ENCODE assay signal across 1 cellular context in the genomic region with DNA sequence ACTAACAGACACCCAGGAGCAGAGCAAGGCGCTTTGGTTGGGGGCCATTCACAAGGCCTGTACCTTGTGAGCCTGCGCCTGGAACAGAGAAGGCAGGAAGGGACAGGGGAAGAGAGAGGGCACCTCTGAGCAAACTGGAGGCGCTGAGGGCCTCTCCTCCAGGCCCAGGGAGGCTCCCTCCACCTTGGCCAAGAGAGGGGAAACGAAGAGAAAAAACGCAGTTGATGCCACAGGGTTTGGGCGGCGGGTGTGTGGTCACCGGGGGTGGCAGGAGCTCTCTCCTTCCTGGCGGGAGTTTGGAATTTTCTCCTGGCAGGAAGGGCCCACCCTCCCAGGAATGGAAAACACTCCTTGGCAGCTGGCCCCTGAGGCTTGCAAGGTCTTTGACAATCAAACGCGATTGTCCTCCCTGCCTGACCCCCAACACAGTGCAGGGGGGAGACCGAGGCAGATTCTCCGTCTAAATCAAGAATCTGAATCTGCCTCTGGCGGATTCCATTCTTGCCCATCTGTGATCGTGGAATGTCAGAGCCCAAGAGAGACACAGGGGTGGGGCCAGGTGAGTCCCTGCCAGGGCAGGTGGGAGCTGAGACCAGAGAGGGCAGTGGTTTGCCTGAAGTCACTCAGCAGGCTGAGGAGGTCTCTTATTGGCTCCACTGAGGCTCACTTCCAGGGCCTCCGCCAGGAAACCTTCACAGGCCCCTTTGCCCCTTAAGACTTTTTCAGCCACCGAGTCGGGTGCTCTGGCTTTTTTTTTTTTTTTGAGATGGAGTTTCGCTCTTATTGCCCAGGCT.
TF ChIP-seq lines count a peak whose summit lies in the region.

No MANE protein-coding gene starts in this region.

TF ChIP-seq in HCT116, 20 proteins besides CTCF, POLR2A, EP300 and RAD21:
- TF ChIP-seq EZH2phosphoT487 (IDR thresholded peaks at IDR 0.05; ENCODE audit: borderline replicate concordance) (no peak), POLR2AphosphoS5 (IDR thresholded peaks at IDR 0.05; ENCODE audit: low read depth, low read length) (no peak), ZFX (IDR thresholded peaks at IDR 0.05) (no peak), SIN3A (IDR thresholded peaks at IDR 0.05; ENCODE audit: low read depth) (no peak), SP1 (IDR thresholded peaks at IDR 0.05; ENCODE audit: low read depth) (no peak), EZH2 (IDR thresholded peaks at IDR 0.05) (no peak), ZNF274 (IDR thresholded peaks at IDR 0.05; ENCODE audit: low read depth, low read length) (no peak), FOSL1 (IDR thresholded peaks at IDR 0.05; ENCODE audit: low read depth) (no peak)
- TF ChIP-seq, protein P1, sequence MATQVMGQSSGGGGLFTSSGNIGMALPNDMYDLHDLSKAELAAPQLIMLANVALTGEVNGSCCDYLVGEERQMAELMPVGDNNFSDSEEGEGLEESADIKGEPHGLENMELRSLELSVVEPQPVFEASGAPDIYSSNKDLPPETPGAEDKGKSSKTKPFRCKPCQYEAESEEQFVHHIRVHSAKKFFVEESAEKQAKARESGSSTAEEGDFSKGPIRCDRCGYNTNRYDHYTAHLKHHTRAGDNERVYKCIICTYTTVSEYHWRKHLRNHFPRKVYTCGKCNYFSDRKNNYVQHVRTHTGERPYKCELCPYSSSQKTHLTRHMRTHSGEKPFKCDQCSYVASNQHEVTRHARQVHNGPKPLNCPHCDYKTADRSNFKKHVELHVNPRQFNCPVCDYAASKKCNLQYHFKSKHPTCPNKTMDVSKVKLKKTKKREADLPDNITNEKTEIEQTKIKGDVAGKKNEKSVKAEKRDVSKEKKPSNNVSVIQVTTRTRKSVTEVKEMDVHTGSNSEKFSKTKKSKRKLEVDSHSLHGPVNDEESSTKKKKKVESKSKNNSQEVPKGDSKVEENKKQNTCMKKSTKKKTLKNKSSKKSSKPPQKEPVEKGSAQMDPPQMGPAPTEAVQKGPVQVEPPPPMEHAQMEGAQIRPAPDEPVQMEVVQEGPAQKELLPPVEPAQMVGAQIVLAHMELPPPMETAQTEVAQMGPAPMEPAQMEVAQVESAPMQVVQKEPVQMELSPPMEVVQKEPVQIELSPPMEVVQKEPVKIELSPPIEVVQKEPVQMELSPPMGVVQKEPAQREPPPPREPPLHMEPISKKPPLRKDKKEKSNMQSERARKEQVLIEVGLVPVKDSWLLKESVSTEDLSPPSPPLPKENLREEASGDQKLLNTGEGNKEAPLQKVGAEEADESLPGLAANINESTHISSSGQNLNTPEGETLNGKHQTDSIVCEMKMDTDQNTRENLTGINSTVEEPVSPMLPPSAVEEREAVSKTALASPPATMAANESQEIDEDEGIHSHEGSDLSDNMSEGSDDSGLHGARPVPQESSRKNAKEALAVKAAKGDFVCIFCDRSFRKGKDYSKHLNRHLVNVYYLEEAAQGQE (IDR thresholded peaks at IDR 0.05; ENCODE audit: low read depth): no peak
